In the genomic region with DNA sequence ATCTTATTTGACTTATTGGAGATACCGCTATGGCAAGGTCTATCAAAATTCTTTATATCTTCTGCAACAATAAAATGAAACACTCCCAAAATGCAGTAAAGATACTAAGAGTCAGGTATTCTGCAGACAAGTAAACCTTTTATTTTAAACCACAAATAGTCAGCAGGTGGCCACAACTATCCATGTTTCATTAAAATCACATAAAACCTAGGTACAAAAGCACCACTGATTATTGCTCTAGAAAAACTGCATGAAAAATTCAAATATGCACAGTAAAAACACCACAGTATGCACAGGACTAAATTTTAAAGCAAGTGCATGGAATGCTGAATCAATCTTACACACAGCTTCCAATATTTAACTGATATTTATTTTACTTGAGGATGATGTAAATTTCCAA, we compare ENCODE assay signal across 27 cellular contexts.
"Had no signal": no experiment of that assay in that cellular context is flagged by ENCODE, and none has a peak within 500 bp of the region (broad histone marks: within the 10 kb centered on the region; RNA-seq: fewer than 3 reads in every experiment).

No MANE protein-coding gene starts in this region.

- H3K27me3 ChIP-seq: Peyer's patch, SJSA1 had no signal

- ATAC-seq: activated CD4-positive, alpha-beta T cell treated with anti-CD3 and anti-CD28 coated beads for 36 hours; activated T-helper 17 cell treated with anti-CD3 and anti-CD28 coated beads, Interleukin-2, amount 50 U/mL, for 72 hours; T-helper 17 cell had no signal

- H3K4me3 Mint-ChIP-seq: activated CD4-positive, alpha-beta memory T cell treated with anti-CD3 and anti-CD28 coated beads, Interleukin-2, amount 10 ng/mL, durations not matched to agents 7 days and 5 days; activated CD4-positive, alpha-beta T cell treated with anti-CD3 and anti-CD28 coated beads for 36 hours; activated naive CD4-positive, alpha-beta T cell treated with anti-CD3 and anti-CD28 coated beads for 36 hours; activated naive CD8-positive, alpha-beta T cell treated with anti-CD3 and anti-CD28 coated beads for 36 hours; activated T-helper 17 cell treated with anti-CD3 and anti-CD28 coated beads, Interleukin-2, amount 50 U/mL, for 72 hours; IgD-negative memory B cell; T-helper 17 cell had no signal

- H3K27ac Mint-ChIP-seq: activated CD4-positive, alpha-beta memory T cell treated with anti-CD3 and anti-CD28 coated beads, Interleukin-2, amount 10 ng/mL, durations not matched to agents 7 days and 5 days; activated CD4-positive, alpha-beta T cell treated with anti-CD3 and anti-CD28 coated beads for 36 hours; activated naive CD4-positive, alpha-beta T cell treated with anti-CD3 and anti-CD28 coated beads for 36 hours; activated naive CD8-positive, alpha-beta T cell treated with anti-CD3 and anti-CD28 coated beads for 36 hours; activated T-helper 17 cell treated with anti-CD3 and anti-CD28 coated beads, Interleukin-2, amount 50 U/mL, for 72 hours; IgD-negative memory B cell; T-helper 17 cell had no signal

- H3K4me3 ChIP-seq: Peyer's patch, SJSA1 had no signal

- H3K27ac ChIP-seq: Peyer's patch, RWPE1, SJSA1, WERI-Rb-1 had no signal

- H3K27me3 Mint-ChIP-seq: activated CD4-positive, alpha-beta memory T cell treated with anti-CD3 and anti-CD28 coated beads, Interleukin-2, amount 10 ng/mL, durations not matched to agents 7 days and 5 days; activated CD4-positive, alpha-beta T cell treated with anti-CD3 and anti-CD28 coated beads for 36 hours; activated naive CD8-positive, alpha-beta T cell treated with anti-CD3 and anti-CD28 coated beads for 36 hours; activated T-helper 17 cell treated with anti-CD3 and anti-CD28 coated beads, Interleukin-2, amount 50 U/mL, for 72 hours; IgD-negative memory B cell; T-helper 17 cell had no signal

- H3K9me3 Mint-ChIP-seq: activated CD4-positive, alpha-beta memory T cell treated with anti-CD3 and anti-CD28 coated beads, Interleukin-2, amount 10 ng/mL, durations not matched to agents 7 days and 5 days; activated naive CD4-positive, alpha-beta T cell treated with anti-CD3 and anti-CD28 coated beads for 36 hours; activated naive CD8-positive, alpha-beta T cell treated with anti-CD3 and anti-CD28 coated beads for 36 hours; activated T-helper 17 cell treated with anti-CD3 and anti-CD28 coated beads, Interleukin-2, amount 50 U/mL, for 72 hours; IgD-negative memory B cell had no signal

- FAIRE-seq: TTC549 had no signal

- H3K4me1 ChIP-seq: Peyer's patch, SJSA1 had no signal

- H3K4me1 Mint-ChIP-seq: activated CD4-positive, alpha-beta memory T cell treated with anti-CD3 and anti-CD28 coated beads, Interleukin-2, amount 10 ng/mL, durations not matched to agents 7 days and 5 days; activated T-helper 17 cell treated with anti-CD3 and anti-CD28 coated beads, Interleukin-2, amount 50 U/mL, for 72 hours; IgD-negative memory B cell had no signal

- DNase-seq: activated CD4-positive, alpha-beta memory T cell treated with anti-CD3 and anti-CD28 coated beads, Interleukin-2, amount 10 ng/mL, durations not matched to agents 7 days and 5 days; activated CD4-positive, alpha-beta T cell treated with anti-CD3 and anti-CD28 coated beads for 36 hours; activated CD4-positive, alpha-beta T cell treated with anti-CD3 and anti-CD28 coated beads, Interleukin-2, amount 50 U/mL, for 1 hour; activated gamma-delta T cell; activated naive CD4-positive, alpha-beta T cell treated with anti-CD3 and anti-CD28 coated beads for 36 hours; activated naive CD8-positive, alpha-beta T cell treated with anti-CD3 and anti-CD28 coated beads for 36 hours; activated T-cell treated with anti-CD3 and anti-CD28 coated beads for 4 hours; activated T-cell treated with anti-CD3 and anti-CD28 coated beads, Interleukin-2, amount 50 U/mL, for 48 hours; KG1; NCI-H1092; NCI-H1436; NCI-H1694 treated with DMSO at 0.1 percent for 48 hours; NCI-H2029 treated with DMSO at 0.1 percent for 48 hours; NCI-H446 treated with DMSO at 0.1 percent for 48 hours; NCI-H524 treated with DMSO at 0.1 percent for 48 hours; NCI-H748 treated with DMSO at 0.1 percent for 48 hours; OCI-M1; Peyer's patch; SHP77; T-helper 17 cell; T-helper 9 cell; WERI-Rb-1 had no signal

- H3K36me3 ChIP-seq: Peyer's patch, WERI-Rb-1 had no signal

- H3K9me3 ChIP-seq: Peyer's patch, SJSA1 had no signal
